In the genomic region with DNA sequence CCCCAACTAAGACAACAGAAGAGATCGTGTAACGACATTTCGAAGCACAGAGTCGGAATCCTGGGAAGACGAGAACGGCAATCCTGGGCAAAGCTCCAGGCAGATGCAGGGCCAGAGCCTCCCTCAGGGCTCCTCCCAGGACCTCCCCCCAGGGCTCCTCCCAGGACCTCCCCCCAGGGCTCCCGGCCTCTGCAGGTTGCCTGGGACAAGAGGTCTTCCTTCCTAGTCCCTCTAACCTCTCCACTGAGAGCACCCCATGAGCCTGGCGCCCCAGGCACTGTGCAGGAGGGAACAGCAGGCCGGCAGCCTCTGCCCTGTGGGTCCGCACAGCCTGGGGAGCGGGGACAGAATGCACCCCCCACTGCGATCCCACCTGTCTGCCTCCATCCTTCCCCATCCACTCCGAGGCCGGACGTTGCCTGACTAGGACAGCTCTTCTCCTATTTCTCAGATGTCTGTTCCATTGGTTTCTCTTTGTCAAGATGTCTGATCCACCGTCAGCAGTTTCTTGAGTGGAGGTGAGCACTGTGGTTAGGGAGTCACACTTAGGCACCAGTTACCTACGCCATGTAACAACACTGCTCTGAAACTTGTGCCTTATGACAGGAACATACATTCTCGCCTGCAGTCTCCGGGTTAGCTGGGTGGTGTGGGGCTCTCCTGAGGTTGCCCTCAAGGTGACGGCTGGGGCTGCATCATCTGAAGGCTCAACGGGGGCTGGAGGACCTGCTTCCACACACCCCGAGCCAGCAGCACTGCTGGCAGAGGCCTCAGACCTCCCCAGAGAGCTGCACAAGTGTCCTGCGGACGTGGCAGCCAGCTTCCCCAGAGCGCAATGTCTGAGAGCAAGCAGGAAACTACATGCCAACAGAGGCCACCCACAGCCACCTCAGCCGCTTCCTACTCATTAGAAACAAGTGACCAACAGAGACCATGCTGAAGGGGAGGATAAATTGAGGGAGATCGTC, we compare ENCODE assay signal across 16 cellular contexts. TPM values are rescaled to one million over a fixed set of nuclear protein-coding genes. Genes with fewer than 3 reads are reported as not detected.
DNase-seq lines count a peak whose midpoint lies in the region; FAIRE-seq and TF ChIP-seq lines count a peak whose summit lies in the region.
"Had no signal": no experiment of that assay in that cellular context is flagged by ENCODE, and none has a peak within 500 bp of the region (broad histone marks: within the 10 kb centered on the region; RNA-seq: fewer than 3 reads in every experiment).

No MANE protein-coding gene starts in this region.

- no peaks in the 10 kb centered on the region for H4K20me1 ChIP-seq in osteoblast (ENCODE audit: insufficient read depth, low read length)

- no peaks in the 10 kb centered on the region for H3K79me2 ChIP-seq in osteoblast (ENCODE audit: insufficient read depth, low read length)

- no peak for TF ChIP-seq POLR2A in transverse colon (IDR thresholded peaks at IDR 0.05)

- no peak for FAIRE-seq in D721Med (lab: Jason Lieb, UNC)
- FAIRE-seq: G401.6, GM18507 had no signal

- TF ChIP-seq CTCF in D721Med (IDR thresholded peaks at IDR 0.05; ENCODE audit: insufficient read depth, missing control alignments), result no peak
- TF ChIP-seq CTCF in coronary artery (IDR thresholded peaks at IDR 0.05), result no peak
- TF ChIP-seq CTCF in osteoblast (IDR thresholded peaks at IDR 0.05; ENCODE audit: extremely low read depth, low read depth, low read length), result no peak
- TF ChIP-seq CTCF in transverse colon (IDR thresholded peaks at IDR 0.05), result no peak
- no peak for TF ChIP-seq CTCF in dorsolateral prefrontal cortex (IDR thresholded peaks at IDR 0.05 in 54 of 56, conservative IDR thresholded peaks at IDR 0.05 in 2 of 56; ENCODE audit: low read depth in 1 of 56, partially characterized antibody in 56 of 56)

- H3K4me3 ChIP-seq in H7 (ENCODE audit: insufficient read depth, low read depth, low read length) (no peak overlapping the region), coronary artery (no peak overlapping the region), osteoblast (ENCODE audit: insufficient read depth, low read length) (no peak overlapping the region), transverse colon (no peak overlapping the region), dorsolateral prefrontal cortex (no peak overlapping the region)

- H3K4me1 ChIP-seq in osteoblast (ENCODE audit: insufficient read depth, low read length) (peaks cover 17% of the 10 kb centered on the region), transverse colon (no peaks in the 10 kb centered on the region)

- DNase-seq in D721Med (ENCODE audit: insufficient read length, low spot score), result peak; percentile 7
- DNase-seq in H7, result peak; percentile 51
- peak; percentile 62 for DNase-seq in coronary artery (ENCODE audit: low spot score)
- peak; percentile 72 for DNase-seq in osteoblast (ENCODE audit: insufficient read length, low spot score, missing footprints)
- DNase-seq in transverse colon, result no peak
- DNase-seq in central memory CD4-positive, alpha-beta T cell, result no peak
- no peak for DNase-seq in dorsolateral prefrontal cortex
- DNase-seq: activated CD4-positive, alpha-beta T cell treated with anti-CD3 and anti-CD28 coated beads, Interleukin-2, amount 50 U/mL, for 1 hour; activated T-cell treated with anti-CD3 and anti-CD28 coated beads, Interleukin-2, amount 50 U/mL, for 48 hours; mammary epithelial cell; naive thymus-derived CD4-positive, alpha-beta T cell; NCI-H1092; NCI-H774 had no signal

- no peak overlapping the region for H3K27ac ChIP-seq in coronary artery
- no peak overlapping the region for H3K27ac ChIP-seq in osteoblast (ENCODE audit: low read depth, low read length)
- no peak overlapping the region for H3K27ac ChIP-seq in transverse colon
- H3K27ac ChIP-seq in dorsolateral prefrontal cortex, result peak overlapping the region in 7 of 59 donors; percentile 5 to 36 (median 8)
- H3K27ac ChIP-seq: HL-60 had no signal

- no peak for TF ChIP-seq EP300 in transverse colon (IDR thresholded peaks at IDR 0.05; ENCODE audit: low read depth)

- 73 to 76% methylated on average over 2 to 27 of the region's 27 CpGs for WGBS in transverse colon (ENCODE audit: low coverage in 1 of 2), 2 donors

- no peak overlapping the region for H2AFZ ChIP-seq in osteoblast (ENCODE audit: low read length)

- no peak overlapping the region for H3K4me2 ChIP-seq in osteoblast (ENCODE audit: insufficient read depth, low read length)

- H3K27me3 ChIP-seq in H7 (ENCODE audit: control insufficient read depth, insufficient read depth, low read length), result no peaks in the 10 kb centered on the region
- H3K27me3 ChIP-seq in osteoblast (ENCODE audit: insufficient read depth, low read length), result no peaks in the 10 kb centered on the region
- no peaks in the 10 kb centered on the region for H3K27me3 ChIP-seq in transverse colon
- no peaks in the 10 kb centered on the region for H3K27me3 ChIP-seq in dorsolateral prefrontal cortex

- H3K36me3 ChIP-seq in H7 (replicated peaks; ENCODE audit: control insufficient read depth, insufficient read depth, low read length), result no peaks in the 10 kb centered on the region
- peaks cover 4% of the 10 kb centered on the region for H3K36me3 ChIP-seq in osteoblast (ENCODE audit: insufficient read depth, low read length)
- H3K36me3 ChIP-seq in transverse colon, result no peaks in the 10 kb centered on the region

- intact Hi-C loops in transverse colon (cut with DNase I; ENCODE audit: low total_unique reads) (no loop called here), dorsolateral prefrontal cortex (cut with DNase I) (no loop called here)

- H3K9me3 ChIP-seq in osteoblast (ENCODE audit: low read depth, low read length) (no peaks in the 10 kb centered on the region), transverse colon (no peaks in the 10 kb centered on the region)

- in situ Hi-C loops in transverse colon (cut with MboI; ENCODE audit: low pct_ligation_motif_present in 1 of 4, low pct_unique_long_range_greater_than_20kb in 1 of 4, low sequenced_read_pairs in 3 of 4), result no loop called here

RNA-seq across cellular contexts. Expression of gene ADI1, which starts 28.9 kb away (rescaled TPM):
- total RNA-seq in H7 (2014; rRNA removed; shearing (Covaris generic)), result 19.8 and 21.0 TPM in 2 replicates
- total RNA-seq in osteoblast (51.3 and 55.4 TPM in 2 replicates), transverse colon (100 to 1,000 TPM in 1 of 4 donors, 10 to 100 TPM in 3; 44.1 to 110 (median 78.1) TPM), dorsolateral prefrontal cortex (10 to 100 TPM; 18.6 to 47.4 (median 29.0) TPM)

Comparison
In these comparisons a context has a peak if more than half of its experiments do, and no peak if none do; other contexts are left out.
1. DNase-seq: peak in D721Med (single experiment), H7 (single experiment), coronary artery (single experiment) and osteoblast (single experiment); none in transverse colon (single experiment), central memory CD4-positive, alpha-beta T cell (single experiment) and dorsolateral prefrontal cortex (0 of 10).